7 cellular contexts compared by ENCODE assay signal in genomic region chr7:100483101-100483727, GRCh38. TPM values are rescaled to one million over a fixed set of nuclear protein-coding genes. Genes with fewer than 3 reads are reported as not detected.
A peak's percentile ranks its signal among the peaks of the same experiment; 100 is the strongest.
DNase-seq lines count a peak whose midpoint lies in the region; ATAC-seq, FAIRE-seq and TF ChIP-seq lines count a peak whose summit lies in the region.

No MANE protein-coding gene starts in this region.

- CTCF ChIA-PET in H1 (lab: Charles Lee; ENCODE audit: partially characterized antibody), result interaction anchor here (0.6 to 11.3 kb wide), 21 partner anchors 9 to 159 kb away, joined by 3 to 152 read pairs (median 4); partner anchors contain the start of genes MOSPD3 and SPACDR

- no peak overlapping the region; the same call in 1 of the 2 replicates for H4K8ac ChIP-seq in H1 (ENCODE audit: extremely low read depth, insufficient read depth, low read length)

- H4K20me1 ChIP-seq in H1 (replicated peaks in 1 of 2; ENCODE audit: control insufficient read depth in 1 of 2, insufficient read depth in 2 of 2, low read length in 2 of 2), result no peaks in the 10 kb centered on the region

- H2AK5ac ChIP-seq in H1 (ENCODE audit: low read depth, low read length), result no peak overlapping the region

- WGBS in H1 (ENCODE audit: extremely low coverage in 1 of 2, insufficient coverage in 1 of 2, insufficient read length in 1 of 2, insufficient replicate concordance in 2 of 2, low coverage in 1 of 2, low lambda C conversion rate in 2 of 2, missing lambda C conversion rate in 1 of 2), 2 experiments, result 4% methylated on average over 40 of the region's 79 CpGs; no CpG with 5 or more reads in 1 of the 2 experiments

- no peak overlapping the region for H2BK15ac ChIP-seq in H1 (ENCODE audit: low read length)

- peak overlapping the region; percentile 38 for H3K18ac ChIP-seq in H1 (ENCODE audit: extremely low read depth, low read length)

- H4K91ac ChIP-seq in H1 (replicated peaks; ENCODE audit: insufficient read length, low read length), result no peak overlapping the region

- H3K9ac ChIP-seq in H1 (replicated peaks in 1 of 4; ENCODE audit: extremely low read depth in 1 of 4, low read depth in 3 of 4, low read length in 3 of 4), result no peak overlapping the region

- peak overlapping the region; percentile 68 to 80 (median 72) for H3K4me3 ChIP-seq in H1 (ENCODE audit: extremely low read depth in 1 of 4, insufficient read depth in 2 of 4, low read depth in 3 of 4, low read length in 4 of 4)

- H3K27me3 ChIP-seq in H1 (replicated peaks in 1 of 4; ENCODE audit: control insufficient read depth in 3 of 4, extremely low read depth in 1 of 4, insufficient read depth in 3 of 4, low read length in 3 of 4), result no peaks in the 10 kb centered on the region

- ATAC-seq in HG02759 (IDR thresholded peaks at IDR 0.05; ENCODE audit: unreplicated experiment), result peak; percentile 56

- H3K79me1 ChIP-seq in H1 (ENCODE audit: low read depth, low read length), result no peaks in the 10 kb centered on the region

- H3K23me2 ChIP-seq in H1 (ENCODE audit: low read depth, low read length), result peaks cover 9% of the 10 kb centered on the region; the same call in 1 of the 2 replicates

- no peaks in the 10 kb centered on the region for H3K9me3 ChIP-seq in H1 (ENCODE audit: insufficient read depth in 2 of 2, low read depth in 1 of 2, low read length in 1 of 2)

- TF ChIP-seq RAD21 in H1 (IDR thresholded peaks at IDR 0.05 in 1 of 2, conservative IDR thresholded peaks at IDR 0.05 in 1 of 2; ENCODE audit: low read depth in 2 of 2, low read length in 2 of 2), result peak; percentile 19 to 68; a peak in 3 of 4 replicates

- no peak overlapping the region for H2BK20ac ChIP-seq in H1 (ENCODE audit: low read length)

- TF ChIP-seq CTCF in GM12874 (IDR thresholded peaks at IDR 0.05; ENCODE audit: insufficient read depth, low read depth, low read length), result peak; percentile 97
- TF ChIP-seq CTCF in H1 (IDR thresholded peaks at IDR 0.05; ENCODE audit: control extremely low read depth in 1 of 3, insufficient read depth in 1 of 3, low read depth in 1 of 3, low read length in 3 of 3), result peak in 2 of 3 experiments; percentile 77 to 97; a peak in 3 of 4 replicates

- H2AFZ ChIP-seq in H1 (ENCODE audit: low read length), result 0 out of 2 replicates have a peak overlapping the region, but pooled peaks have one; percentile 1

- no peak overlapping the region for H2BK12ac ChIP-seq in H1 (ENCODE audit: low read depth, low read length)

- no peak overlapping the region for H3K14ac ChIP-seq in H1 (ENCODE audit: insufficient read length)

- peaks cover 0 to 10% (median 6%) of the 10 kb centered on the region in 4 experiments; a peak in 5 of 7 replicates for H3K4me1 ChIP-seq in H1 (replicated peaks in 1 of 4; ENCODE audit: control insufficient read depth in 3 of 4, insufficient read depth in 4 of 4, low read length in 3 of 4)

- no peak overlapping the region for H3K23ac ChIP-seq in H1 (ENCODE audit: insufficient read length)

- H2BK5ac ChIP-seq in H1 (ENCODE audit: low read depth, low read length), result no peak overlapping the region; the same call in 1 of the 2 replicates

- H3K79me2 ChIP-seq in H1 (ENCODE audit: control insufficient read depth in 1 of 2, insufficient read depth in 2 of 2, low read length in 2 of 2), result no peaks in the 10 kb centered on the region; a peak in 1 of 4 replicates

- FAIRE-seq in H1 (lab: Jason Lieb, UNC), result no peak

- H2BK120ac ChIP-seq in H1 (replicated peaks; ENCODE audit: low read depth, low read length), result no peak overlapping the region

- no peak for TF ChIP-seq EP300 in H1 (IDR thresholded peaks at IDR 0.05; ENCODE audit: borderline replicate concordance in 1 of 2, low read depth in 2 of 2, low read length in 2 of 2)

- POLR2A ChIA-PET in H1 (lab: Charles Lee; ENCODE audit: partially characterized antibody), result interaction anchor here (0.6 to 1.7 kb wide), 5 partner anchors 10 to 120 kb away, joined by 3 to 5 read pairs (median 4); no protein-coding TSS in a partner anchor

- peak overlapping the region; percentile 8 to 82 for H3K4me2 ChIP-seq in H1 (ENCODE audit: insufficient read depth in 1 of 2, low read depth in 2 of 2, low read length in 2 of 2)

- TF ChIP-seq POLR2A in H1 (IDR thresholded peaks at IDR 0.05; ENCODE audit: control extremely low read depth in 1 of 2, low read depth in 2 of 2, low read length in 2 of 2), result no peak

- DNase-seq in NCI-H2227 (lab: John Stamatoyannopoulos, UW; ENCODE audit: unreplicated experiment) (peak; percentile 84), H1 (ENCODE audit: low read depth in 1 of 2, low spot score in 2 of 2) (peak in 1 of 2 experiments; percentile 97), midbrain (lab: John Stamatoyannopoulos, UW) (peak; percentile 55)
- peak; percentile 70 to 92 (median 80) for DNase-seq in activated CD8-positive, alpha-beta memory T cell treated with anti-CD3 and anti-CD28 coated beads for 48 hours (ENCODE audit: low read depth in 2 of 3, low spot score in 2 of 3)
- DNase-seq in stimulated activated CD8-positive, alpha-beta memory T cell treated with anti-CD3 and anti-CD28 coated beads, Interleukin-15, amount 100 ng/mL, for 4 hours (ENCODE audit: low read depth in 2 of 2), result peak; percentile 55 to 68

- H3K36me3 ChIP-seq in H1 (ENCODE audit: control insufficient read depth in 2 of 4, insufficient read depth in 4 of 4, low read length in 3 of 4), result peaks cover 0 to under 1% (median 0%) of the 10 kb centered on the region in 4 experiments; a peak in 2 of 8 replicates

- H3K27ac ChIP-seq in H1 (ENCODE audit: low read depth, low read length), result no peak overlapping the region

- no peak overlapping the region for H3K56ac ChIP-seq in H1 (replicated peaks; ENCODE audit: insufficient read length, low read depth, low read length)

- H4K5ac ChIP-seq in H1 (ENCODE audit: insufficient read length, low read depth, low read length), result no peak overlapping the region

- no peak overlapping the region for H3K4ac ChIP-seq in H1 (replicated peaks; ENCODE audit: insufficient read length, low read depth, low read length)

TF ChIP-seq in H1, 55 proteins besides CTCF, POLR2A, EP300 and RAD21 (continues in another document):
- TF ChIP-seq TBP (IDR thresholded peaks at IDR 0.05; ENCODE audit: low read depth, low read length), result no peak
- TF ChIP-seq FOSL1 (IDR thresholded peaks at IDR 0.05; ENCODE audit: insufficient read depth, low read depth, low read length), result 0 out of 2 replicates have a peak, but pooled peaks have one; percentile 67
- 0 out of 2 replicates have a peak, but pooled peaks have one; percentile 32 for TF ChIP-seq GABPA (IDR thresholded peaks at IDR 0.05; ENCODE audit: borderline replicate concordance, insufficient read depth, low read length)

RNA-seq across cellular contexts. Expression of gene NYAP1, which starts 0.5 kb away (rescaled TPM):
- total RNA-seq in H1 (2021; fragmentation: NEBNext Ultra II Directional; extraction: Animal tissue kit (Norgen Biotek cat#: 25700)), result 4.5 and 4.6 TPM in 2 replicates
- polyA plus RNA-seq in H1 (2011; rRNA removed), result 1.9 and 5.0 TPM in 2 replicates
- 3.9 TPM for polyA plus RNA-seq in H1 (2011; cell fraction: cytosol; rRNA removed)
- polyA plus RNA-seq in H1 (2011; cell fraction: nucleus; rRNA removed), result 5.5 TPM
- 2.7 to 4.5 TPM (median 3.8 TPM) in 4 replicates for polyA plus RNA-seq in H1 (2012, experiment 1 of 2)
- 2.0 TPM for polyA plus RNA-seq in H1 (2012, experiment 2 of 2)
- polyA plus RNA-seq in H1 (2013, experiment 1 of 2), result 2.5 TPM
- polyA plus RNA-seq in H1 (2013, experiment 2 of 2), result 2.2 TPM
- polyA minus RNA-seq in H1 (2011; rRNA and poly(A)+ RNA removed), result 0.37 and 0.41 TPM in 2 replicates
- polyA minus RNA-seq in H1 (2011; cell fraction: cytosol; rRNA and poly(A)+ RNA removed), result 3.1 TPM
- 2.9 TPM for polyA minus RNA-seq in H1 (2011; cell fraction: nucleus; rRNA and poly(A)+ RNA removed)

RNA-seq across cellular contexts. Expression of gene TSC22D4, which starts 4.2 kb away (rescaled TPM):
- total RNA-seq in H1 (2021; fragmentation: NEBNext Ultra II Directional; extraction: Animal tissue kit (Norgen Biotek cat#: 25700)), result 20.3 and 24.1 TPM in 2 replicates
- 13.2 and 22.4 TPM in 2 replicates for polyA plus RNA-seq in H1 (2011; rRNA removed)
- polyA plus RNA-seq in H1 (2011; cell fraction: cytosol; rRNA removed), result 14.7 TPM
- 22.4 TPM for polyA plus RNA-seq in H1 (2011; cell fraction: nucleus; rRNA removed)
- polyA plus RNA-seq in H1 (2012, experiment 1 of 2), result 13.5 to 21.7 TPM (median 20.5 TPM) in 4 replicates
- 18.7 TPM for polyA plus RNA-seq in H1 (2012, experiment 2 of 2)
- 15.3 TPM for polyA plus RNA-seq in H1 (2013, experiment 1 of 2)
- polyA plus RNA-seq in H1 (2013, experiment 2 of 2), result 14.1 TPM
- polyA minus RNA-seq in H1 (2011; rRNA and poly(A)+ RNA removed), result 4.6 and 6.6 TPM in 2 replicates
- polyA minus RNA-seq in H1 (2011; cell fraction: cytosol; rRNA and poly(A)+ RNA removed), result 15.1 TPM
- 7.5 TPM for polyA minus RNA-seq in H1 (2011; cell fraction: nucleus; rRNA and poly(A)+ RNA removed)

RNA-seq across cellular contexts. Expression of gene SPACDR, which starts 19.2 kb away (rescaled TPM):
- 0.33 TPM in 1 of 2 replicates, not detected in the other for total RNA-seq in H1 (2021; fragmentation: NEBNext Ultra II Directional; extraction: Animal tissue kit (Norgen Biotek cat#: 25700))
- polyA plus RNA-seq in H1 (2011; rRNA removed), result 0.26 and 0.31 TPM in 2 replicates
- 0.41 TPM for polyA plus RNA-seq in H1 (2011; cell fraction: cytosol; rRNA removed)
- polyA plus RNA-seq in H1 (2011; cell fraction: nucleus; rRNA removed), result 0.80 TPM
- polyA plus RNA-seq in H1 (2012, experiment 1 of 2), result 0.18 to 0.92 TPM (median 0.19 TPM) in 3 of 4 replicates, not detected in the other
- 0.39 TPM for polyA plus RNA-seq in H1 (2012, experiment 2 of 2)
- 0.55 TPM for polyA plus RNA-seq in H1 (2013, experiment 1 of 2)
- 0.13 TPM for polyA plus RNA-seq in H1 (2013, experiment 2 of 2)
- polyA minus RNA-seq in H1 (2011; rRNA and poly(A)+ RNA removed), result not detected in 2 replicates
- polyA minus RNA-seq in H1 (2011; cell fraction: cytosol; rRNA and poly(A)+ RNA removed), result not detected
- polyA minus RNA-seq in H1 (2011; cell fraction: nucleus; rRNA and poly(A)+ RNA removed), result not detected

RNA-seq across cellular contexts. Expression of gene PPP1R35, which starts 46.9 kb away (rescaled TPM):
- 53.8 and 58.2 TPM in 2 replicates for total RNA-seq in H1 (2021; fragmentation: NEBNext Ultra II Directional; extraction: Animal tissue kit (Norgen Biotek cat#: 25700))
- polyA plus RNA-seq in H1 (2011; rRNA removed), result 52.3 and 78.4 TPM in 2 replicates
- 63.4 TPM for polyA plus RNA-seq in H1 (2011; cell fraction: cytosol; rRNA removed)
- polyA plus RNA-seq in H1 (2011; cell fraction: nucleus; rRNA removed), result 97.9 TPM
- 42.3 to 54.4 TPM (median 51.6 TPM) in 4 replicates for polyA plus RNA-seq in H1 (2012, experiment 1 of 2)
- 48.2 TPM for polyA plus RNA-seq in H1 (2012, experiment 2 of 2)
- polyA plus RNA-seq in H1 (2013, experiment 1 of 2), result 131 TPM
- polyA plus RNA-seq in H1 (2013, experiment 2 of 2), result 122 TPM
- 2.5 and 4.6 TPM in 2 replicates for polyA minus RNA-seq in H1 (2011; rRNA and poly(A)+ RNA removed)
- polyA minus RNA-seq in H1 (2011; cell fraction: cytosol; rRNA and poly(A)+ RNA removed), result 22.1 TPM
- polyA minus RNA-seq in H1 (2011; cell fraction: nucleus; rRNA and poly(A)+ RNA removed), result 18.2 TPM

RNA-seq across cellular contexts. Expression of gene MEPCE, which starts 53.6 kb away (rescaled TPM):
- total RNA-seq in H1 (2021; fragmentation: NEBNext Ultra II Directional; extraction: Animal tissue kit (Norgen Biotek cat#: 25700)), result 48.8 and 51.2 TPM in 2 replicates
- polyA plus RNA-seq in H1 (2011; rRNA removed), result 22.8 and 25.8 TPM in 2 replicates
- polyA plus RNA-seq in H1 (2011; cell fraction: cytosol; rRNA removed), result 20.3 TPM
- polyA plus RNA-seq in H1 (2011; cell fraction: nucleus; rRNA removed), result 31.4 TPM
- 31.7 to 46.6 TPM (median 42.9 TPM) in 4 replicates for polyA plus RNA-seq in H1 (2012, experiment 1 of 2)
- polyA plus RNA-seq in H1 (2012, experiment 2 of 2), result 45.8 TPM
- polyA plus RNA-seq in H1 (2013, experiment 1 of 2), result 25.2 TPM
- polyA plus RNA-seq in H1 (2013, experiment 2 of 2), result 24.6 TPM
- polyA minus RNA-seq in H1 (2011; rRNA and poly(A)+ RNA removed), result 36.0 and 42.1 TPM in 2 replicates
- 18.4 TPM for polyA minus RNA-seq in H1 (2011; cell fraction: cytosol; rRNA and poly(A)+ RNA removed)
- 31.3 TPM for polyA minus RNA-seq in H1 (2011; cell fraction: nucleus; rRNA and poly(A)+ RNA removed)
